8 cellular contexts compared by ENCODE assay signal in the genomic region with DNA sequence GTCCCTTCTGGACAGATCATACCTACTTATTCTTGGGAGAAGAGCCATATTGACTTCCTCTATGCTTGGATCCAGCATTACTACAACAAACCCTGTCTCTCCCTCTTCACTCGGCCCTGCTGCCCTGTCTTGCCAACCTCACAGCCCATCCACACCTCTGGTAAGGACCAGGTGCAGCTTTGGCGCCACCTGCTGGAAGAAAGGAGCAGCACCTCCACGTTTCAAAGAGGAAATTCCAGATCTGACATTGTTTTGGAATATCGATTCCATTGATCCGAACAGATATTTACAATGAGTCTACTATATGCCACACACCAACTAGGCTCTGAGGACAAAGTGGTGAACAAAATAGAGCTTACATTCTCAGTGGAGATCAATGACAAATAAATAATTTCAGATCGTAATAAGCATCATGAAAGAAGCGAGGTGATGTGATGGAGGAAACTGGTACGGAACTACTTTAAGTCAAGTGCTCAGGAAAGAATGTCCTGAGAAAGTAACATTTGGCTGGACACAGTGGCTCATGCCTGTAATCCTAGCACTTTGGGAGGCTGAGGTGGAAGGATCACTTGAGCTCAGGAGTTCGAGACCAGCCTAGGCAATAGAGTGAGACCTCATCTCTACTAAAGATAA. TPM values are rescaled to one million over a fixed set of nuclear protein-coding genes. Genes with fewer than 3 reads are reported as not detected.
A peak's percentile ranks its signal among the peaks of the same experiment; 100 is the strongest.
DNase-seq lines count a peak whose midpoint lies in the region; ATAC-seq lines count a peak whose summit lies in the region.

No MANE protein-coding gene starts in this region.

- peaks cover 5% of the 10 kb centered on the region for H3K4me1 Mint-ChIP-seq in activated naive CD8-positive, alpha-beta T cell treated with anti-CD3 and anti-CD28 coated beads, Interleukin-2, amount 50 U/mL, for 24 hours

- H3K4me3 Mint-ChIP-seq in activated naive CD8-positive, alpha-beta T cell treated with anti-CD3 and anti-CD28 coated beads, Interleukin-2, amount 50 U/mL, for 24 hours: no peak overlapping the region

- peak; percentile 74 for ATAC-seq in activated naive CD8-positive, alpha-beta T cell treated with anti-CD3 and anti-CD28 coated beads, Interleukin-2, amount 50 U/mL, for 24 hours
- ATAC-seq in left cardiac atrium (peak; percentile 83 to 89), HG03175 (IDR thresholded peaks at IDR 0.05; ENCODE audit: unreplicated experiment) (no peak), HG03460 (IDR thresholded peaks at IDR 0.05; ENCODE audit: unreplicated experiment) (no peak)

- H3K36me3 Mint-ChIP-seq in activated naive CD8-positive, alpha-beta T cell treated with anti-CD3 and anti-CD28 coated beads, Interleukin-2, amount 50 U/mL, for 24 hours (ENCODE audit: low read depth): peaks cover 4% of the 10 kb centered on the region

- no peaks in the 10 kb centered on the region for H3K27me3 Mint-ChIP-seq in activated naive CD8-positive, alpha-beta T cell treated with anti-CD3 and anti-CD28 coated beads, Interleukin-2, amount 50 U/mL, for 24 hours

- no peaks in the 10 kb centered on the region for H3K9me3 Mint-ChIP-seq in activated naive CD8-positive, alpha-beta T cell treated with anti-CD3 and anti-CD28 coated beads, Interleukin-2, amount 50 U/mL, for 24 hours

- intact Hi-C loops in left cardiac atrium (cut with DNase I): loop anchor here (2.0 to 10.0 kb wide), 5 partner anchors 46 to 157 kb away; no protein-coding TSS in a partner anchor

- DNase-seq in GF-D8 (lab: John Stamatoyannopoulos, UW): peak; percentile 33
- peak; percentile 90 for DNase-seq in NCI-H1092 (lab: John Stamatoyannopoulos, UW)
- peak; percentile 57 for DNase-seq in T follicular helper cell (ENCODE audit: low read depth)
- peak; percentile 76 for DNase-seq in activated naive CD8-positive, alpha-beta T cell treated with anti-CD3 and anti-CD28 coated beads, Interleukin-2, amount 50 U/mL, for 24 hours
- peak; percentile 76 for DNase-seq in left cardiac atrium
- DNase-seq in retina: peak; percentile 79

- no peak overlapping the region for H3K27ac Mint-ChIP-seq in activated naive CD8-positive, alpha-beta T cell treated with anti-CD3 and anti-CD28 coated beads, Interleukin-2, amount 50 U/mL, for 24 hours

RNA-seq across cellular contexts. Expression of a gene that starts 18.7 kb away (rescaled TPM):
- total RNA-seq in left cardiac atrium: 1 to 10 TPM; 3.7 to 3.8 TPM

Comparison
In these comparisons a context has a peak if more than half of its experiments do, and no peak if none do; other contexts are left out.
1. DNase-seq: peak in every context shown above with its lines; median percentile 90 in NCI-H1092; 79 in retina; 76 in activated naive CD8-positive, alpha-beta T cell treated with anti-CD3 and anti-CD28 coated beads, Interleukin-2, amount 50 U/mL, for 24 hours; 76 in left cardiac atrium; 57 in T follicular helper cell; 33 in GF-D8.
2. ATAC-seq: peak in activated naive CD8-positive, alpha-beta T cell treated with anti-CD3 and anti-CD28 coated beads, Interleukin-2, amount 50 U/mL, for 24 hours (single experiment) and left cardiac atrium (2 of 2); none in HG03175 (single experiment) and HG03460 (single experiment).